In genomic region chr3:10738688-10739372, GRCh38 we compare ENCODE assay signal across 8 cellular contexts.
DNase-seq lines count a peak whose midpoint lies in the region; ATAC-seq, FAIRE-seq and TF ChIP-seq lines count a peak whose summit lies in the region.

No MANE protein-coding gene starts in this region.

- H3K4me3 Mint-ChIP-seq in nephron progenitor cell: peak overlapping the region; percentile 45

- CTCF ChIA-PET in PC-9 (lab: Charles Lee): interaction anchor here (0.6 kb wide), 1 partner anchor 319 kb away, joined by 5 read pairs; no protein-coding TSS in a partner anchor

- FAIRE-seq in D721Med (lab: Jason Lieb, UNC) (no peak), HTR-8/SVneo (lab: Jason Lieb, UNC) (peak; percentile 40)

- no peaks in the 10 kb centered on the region for H4K20me1 ChIP-seq in PC-9 (ENCODE audit: insufficient read depth)

- H3K9me3 ChIP-seq in PC-9 (ENCODE audit: insufficient read depth, low read depth): no peaks in the 10 kb centered on the region; the same call in 1 of the 2 replicates

- H3F3A ChIP-seq in PC-9 (ENCODE audit: insufficient read depth, low read depth): no peaks in the 10 kb centered on the region

- BruUV-seq in PC-9 (replicated peaks; lab: Mats Ljungman, UMichigan): no TSS peak

- no peaks in the 10 kb centered on the region for H3K36me3 Mint-ChIP-seq in nephron progenitor cell (ENCODE audit: low read depth)

- no peaks in the 10 kb centered on the region for H3K79me2 ChIP-seq in PC-9 (ENCODE audit: low read depth)

- peak; percentile 68 for TF ChIP-seq CTCF in D721Med (IDR thresholded peaks at IDR 0.05; ENCODE audit: insufficient read depth, missing control alignments)
- TF ChIP-seq CTCF in PC-9 (conservative IDR thresholded peaks at IDR 0.05): peak; percentile 89
- TF ChIP-seq CTCF in fibroblast of the aortic adventitia (IDR thresholded peaks at IDR 0.05; ENCODE audit: insufficient read depth, low read length): peak; percentile 82
- TF ChIP-seq CTCF in nephron progenitor cell (IDR thresholded peaks at IDR 0.05): peak; percentile 91

- no peak overlapping the region for H2AFZ ChIP-seq in PC-9

- no peak overlapping the region for H3K27ac Mint-ChIP-seq in nephron progenitor cell

- ATAC-seq in GM19328 (IDR thresholded peaks at IDR 0.05; ENCODE audit: unreplicated experiment): no peak

- no peaks in the 10 kb centered on the region for H3K9me2 ChIP-seq in PC-9 (ENCODE audit: insufficient read depth)

- H3K9me3 Mint-ChIP-seq in nephron progenitor cell: peaks cover 7% of the 10 kb centered on the region

- POLR2A ChIA-PET in PC-9 (lab: Charles Lee; ENCODE audit: unreplicated experiment): no interaction called here

- H3K27me3 ChIP-seq in PC-9 (ENCODE audit: insufficient read depth, low read depth): peaks cover 62% of the 10 kb centered on the region

- no peaks in the 10 kb centered on the region for H3K4me1 Mint-ChIP-seq in nephron progenitor cell

- peak; percentile 57 for DNase-seq in D721Med (ENCODE audit: insufficient read length, low spot score)
- peak; percentile 63 for DNase-seq in HTR-8/SVneo (ENCODE audit: insufficient read length, low spot score)
- peak in 1 of 2 experiments; percentile 54 for DNase-seq in PC-9
- DNase-seq in activated T-helper 1 cell treated with anti-CD3 and anti-CD28 coated beads, Interleukin-2, amount 50 U/mL, for 16 hours (ENCODE audit: low read depth in 1 of 2, low spot score in 1 of 2): peak; percentile 60 to 66
- DNase-seq in fibroblast of the aortic adventitia (ENCODE audit: low read depth): peak; percentile 68
- peak; percentile 89 for DNase-seq in nephron progenitor cell
- DNase-seq in stimulated activated naive CD4-positive, alpha-beta T cell (lab: John Stamatoyannopoulos, UW): peak; percentile 16 to 72 (median 53)

- H3K27ac ChIP-seq in PC-9: no peak overlapping the region

- no peaks in the 10 kb centered on the region for H3K36me3 ChIP-seq in PC-9 (ENCODE audit: low read depth)

- H3K4me3 ChIP-seq in PC-9 (no peak overlapping the region), fibroblast of the aortic adventitia (ENCODE audit: low read depth, low read length) (peak overlapping the region; percentile 53)

- peaks cover 72% of the 10 kb centered on the region for H3K27me3 Mint-ChIP-seq in nephron progenitor cell (ENCODE audit: low read depth, poor library complexity)

- H3K4me1 ChIP-seq in PC-9 (replicated peaks; ENCODE audit: insufficient read depth): no peaks in the 10 kb centered on the region

- intact Hi-C loops in PC-9 (cut with micrococcal nuclease; ENCODE audit: unreplicated experiment): loop anchor here (2.0 to 10.0 kb wide), 4 partner anchors 322 to 1387 kb away; no protein-coding TSS in a partner anchor

- H3K4me2 ChIP-seq in PC-9: no peak overlapping the region
